Comparison of ENCODE assay signal across 1 cellular context in genomic region chr6:47041741-47042140, GRCh38.
TF ChIP-seq lines count a peak whose summit lies in the region.

No MANE protein-coding gene starts in this region.

TF ChIP-seq in GM23338, 12 proteins besides CTCF, POLR2A, EP300 and RAD21 (continued from another document):
- TF ChIP-seq REST (IDR thresholded peaks at IDR 0.05; ENCODE audit: unreplicated experiment) (no peak), ZNF462 (CRISPR knock-in tag; IDR thresholded peaks at IDR 0.05) (no peak), JUNB (IDR thresholded peaks at IDR 0.05; ENCODE audit: unreplicated experiment) (no peak), STAT1 (IDR thresholded peaks at IDR 0.05; ENCODE audit: unreplicated experiment) (no peak), NANOG (IDR thresholded peaks at IDR 0.05; ENCODE audit: borderline replicate concordance) (no peak), CREB1 (CRISPR knock-in tag; IDR thresholded peaks at IDR 0.05; ENCODE audit: low read depth) (no peak), ETS1 (IDR thresholded peaks at IDR 0.05) (no peak), POLR2AphosphoS5 (IDR thresholded peaks at IDR 0.05; ENCODE audit: low read depth) (no peak), EZH2phosphoT487 (IDR thresholded peaks at IDR 0.05; ENCODE audit: unreplicated experiment) (no peak), ZNF114 (CRISPR knock-in tag; IDR thresholded peaks at IDR 0.05) (no peak), ZNF331 (CRISPR knock-in tag; IDR thresholded peaks at IDR 0.05; ENCODE audit: low read depth) (no peak)
TF ChIP-seq in GM23338: peak in this region for 0.
